ENCODE assay signal across 15 cellular contexts in genomic region chr15:50655555-50655954, GRCh38. TPM values are rescaled to one million over a fixed set of nuclear protein-coding genes. Genes with fewer than 3 reads are reported as not detected.
DNase-seq lines count a peak whose midpoint lies in the region; ATAC-seq and TF ChIP-seq lines count a peak whose summit lies in the region.
"Had no signal": no experiment of that assay in that cellular context is flagged by ENCODE, and none has a peak within 500 bp of the region (broad histone marks: within the 10 kb centered on the region; RNA-seq: fewer than 3 reads in every experiment).

No MANE protein-coding gene starts in this region.

- H3K79me2 ChIP-seq in mesendoderm (ENCODE audit: control insufficient read depth, insufficient read depth, low read length), result no peaks in the 10 kb centered on the region
- H3K79me2 ChIP-seq in OCI-LY7 (ENCODE audit: insufficient read depth, low read depth, low read length), result no peaks in the 10 kb centered on the region

- CTCF ChIA-PET in OCI-LY7 (lab: Charles Lee; ENCODE audit: unreplicated experiment), result no interaction called here

- H2BK120ac ChIP-seq in mesendoderm (ENCODE audit: low read depth, low read length), result no peak overlapping the region

- H3K79me1 ChIP-seq in mesendoderm (ENCODE audit: low read length), result no peaks in the 10 kb centered on the region

- H3K4me2 ChIP-seq in mesendoderm (ENCODE audit: low read length) (no peak overlapping the region), OCI-LY7 (ENCODE audit: low read length) (no peak overlapping the region)
- H3K4me2 ChIP-seq: A549, GM23338 had no signal

- peak overlapping the region; percentile 85 for H3K27ac Mint-ChIP-seq in central memory CD8-positive, alpha-beta T cell (ENCODE audit: low read depth)
- H3K27ac Mint-ChIP-seq: GM23338 had no signal

- H3K4me1 Mint-ChIP-seq in central memory CD8-positive, alpha-beta T cell, result peaks cover 16% of the 10 kb centered on the region

- H3K4me1 ChIP-seq in right cardiac atrium (ENCODE audit: control insufficient read depth, insufficient read depth, low read length) (no peaks in the 10 kb centered on the region), mesendoderm (ENCODE audit: control insufficient read depth, low read depth, low read length) (no peaks in the 10 kb centered on the region), OCI-LY7 (ENCODE audit: insufficient read depth, low read length, poor library complexity, severe bottlenecking) (no peaks in the 10 kb centered on the region)
- H3K4me1 ChIP-seq: A549, BE2C had no signal

- ATAC-seq in Right ventricle myocardium superior (ENCODE audit: poor library complexity) (peak; percentile 58), right cardiac atrium (no peak)
- no peak for ATAC-seq in central memory CD8-positive, alpha-beta T cell (replicated peaks; ENCODE audit: extremely low read depth, poor library complexity, severe bottlenecking)
- ATAC-seq: A549, GM23338 had no signal

- no peak overlapping the region for H2BK15ac ChIP-seq in mesendoderm (replicated peaks; ENCODE audit: low read depth)

- H3K36me3 ChIP-seq in mesendoderm (ENCODE audit: control insufficient read depth, insufficient read depth, low read length), result no peaks in the 10 kb centered on the region
- peaks cover 97% of the 10 kb centered on the region for H3K36me3 ChIP-seq in OCI-LY7 (ENCODE audit: insufficient read depth, low read length)

- no TSS peak for BruUV-seq in OCI-LY7 (replicated peaks; lab: Mats Ljungman, UMichigan)

- H2AK5ac ChIP-seq in mesendoderm (ENCODE audit: low read length), result no peak overlapping the region

- H3K56ac ChIP-seq in mesendoderm (ENCODE audit: low read length), result no peak overlapping the region

- 77% methylated on average over 4 of the region's 4 CpGs for WGBS in right cardiac atrium
- no CpG with 5 or more reads among the region's 4 CpGs for whole genome bisulfite sequencing in mesendoderm (ENCODE audit: extremely low coverage, insufficient coverage, low lambda C conversion rate)

- no peak overlapping the region for H3K9ac ChIP-seq in mesendoderm (ENCODE audit: low read length)

- intact Hi-C loops in Right ventricle myocardium superior (cut with DNase I) (no loop called here), right cardiac atrium (cut with DNase I) (no loop called here), OCI-LY7 (cut with micrococcal nuclease; ENCODE audit: unreplicated experiment) (no loop called here)

- no peaks in the 10 kb centered on the region for H3K9me2 ChIP-seq in OCI-LY7 (ENCODE audit: insufficient read depth, low read length)

- H2AFZ ChIP-seq in OCI-LY7 (ENCODE audit: low read length), result no peak overlapping the region
- H2AFZ ChIP-seq: GM23338 had no signal

- no peaks in the 10 kb centered on the region for H4K20me1 ChIP-seq in OCI-LY7 (ENCODE audit: insufficient read depth, low read length)

- TF ChIP-seq CTCF in OCI-LY7 (conservative IDR thresholded peaks at IDR 0.05; ENCODE audit: low read length), result no peak

- H4K5ac ChIP-seq in mesendoderm (ENCODE audit: low read length), result no peak overlapping the region

- H3K18ac ChIP-seq in mesendoderm (ENCODE audit: low read length), result no peak overlapping the region

- H3K9me3 ChIP-seq in right cardiac atrium (ENCODE audit: control insufficient read depth, low read length) (no peaks in the 10 kb centered on the region), OCI-LY7 (ENCODE audit: low read length) (no peaks in the 10 kb centered on the region)
- H3K9me3 ChIP-seq: A549, BE2C had no signal

- H4K8ac ChIP-seq in mesendoderm (ENCODE audit: low read depth, low read length), result no peak overlapping the region

- H3K27me3 ChIP-seq in right cardiac atrium (ENCODE audit: control insufficient read depth, insufficient read depth) (no peaks in the 10 kb centered on the region), mesendoderm (ENCODE audit: insufficient read depth, low read length, poor library complexity) (no peaks in the 10 kb centered on the region)
- H3K27me3 ChIP-seq: BE2C had no signal

- H3K27ac ChIP-seq in right cardiac atrium (ENCODE audit: low read length) (no peak overlapping the region), mesendoderm (ENCODE audit: low read depth, low read length) (no peak overlapping the region), OCI-LY7 (ENCODE audit: low read depth, low read length, poor library complexity, severe bottlenecking) (no peak overlapping the region)
- H3K27ac ChIP-seq: A549, C4-2B had no signal

- no peak overlapping the region for H3K4ac ChIP-seq in mesendoderm (ENCODE audit: low read depth, low read length)

- H3K27me3 Mint-ChIP-seq in central memory CD8-positive, alpha-beta T cell, result no peaks in the 10 kb centered on the region
- H3K27me3 Mint-ChIP-seq: CD4-positive, alpha-beta memory T cell had no signal

- DNase-seq in Right ventricle myocardium superior, result no peak
- DNase-seq in right cardiac atrium, result no peak
- no peak for DNase-seq in central memory CD8-positive, alpha-beta T cell (ENCODE audit: low spot score in 2 of 2)
- peak; percentile 44 for DNase-seq in mesendoderm
- no peak for DNase-seq in OCI-LY7 (ENCODE audit: low spot score)
- no peak for DNase-seq in NCI-H1694 treated with DMSO at 0.1 percent for 48 hours (lab: John Stamatoyannopoulos, UW)
- DNase-seq: BE2C; CD4-positive, alpha-beta memory T cell; DMS153; DMS79 treated with DMSO at 0.1 percent for 48 hours; EL; H7 had no signal

- H2BK5ac ChIP-seq in mesendoderm (ENCODE audit: low read length), result no peak overlapping the region

- H3K4me3 Mint-ChIP-seq in central memory CD8-positive, alpha-beta T cell, result no peak overlapping the region
- H3K4me3 Mint-ChIP-seq: CD4-positive, alpha-beta memory T cell; GM23338 had no signal

- H3K36me3 Mint-ChIP-seq in central memory CD8-positive, alpha-beta T cell (ENCODE audit: insufficient read depth), result peaks cover 61% of the 10 kb centered on the region

- no peak overlapping the region for H3K4me3 ChIP-seq in right cardiac atrium (ENCODE audit: low read length)
- no peak overlapping the region for H3K4me3 ChIP-seq in mesendoderm (ENCODE audit: low read length)
- no peak overlapping the region for H3K4me3 ChIP-seq in OCI-LY7 (ENCODE audit: low read depth, low read length, poor library complexity, severe bottlenecking)
- H3K4me3 ChIP-seq: A549, GM23338 had no signal

- no peak overlapping the region for H3K23ac ChIP-seq in mesendoderm (ENCODE audit: low read length)

- no peaks in the 10 kb centered on the region for H3K9me3 Mint-ChIP-seq in central memory CD8-positive, alpha-beta T cell
- H3K9me3 Mint-ChIP-seq: CD4-positive, alpha-beta memory T cell; GM23338 had no signal

- POLR2A ChIA-PET in OCI-LY7 (lab: Charles Lee), result no interaction called here

RNA-seq across cellular contexts. Expression of gene TRPM7, which starts 31.0 kb away (rescaled TPM):
- total RNA-seq in Right ventricle myocardium superior (27.9 TPM), right cardiac atrium (10 to 100 TPM; 29.0 to 36.9 (median 30.9) TPM), OCI-LY7 (2022) (59.7 and 64.0 TPM in 2 replicates)
- polyA plus RNA-seq in right cardiac atrium, result 11.9 TPM
- 12.5 TPM for polyA plus RNA-seq in mesendoderm (2013, experiment 1 of 2)
- polyA plus RNA-seq in mesendoderm (2013, experiment 2 of 2), result 12.1 TPM
- total RNA-seq in OCI-LY7 (2014; rRNA removed; shearing (Covaris generic)), result 49.3 and 50.0 TPM in 2 replicates
